10 cellular contexts compared by ENCODE assay signal in the genomic region with DNA sequence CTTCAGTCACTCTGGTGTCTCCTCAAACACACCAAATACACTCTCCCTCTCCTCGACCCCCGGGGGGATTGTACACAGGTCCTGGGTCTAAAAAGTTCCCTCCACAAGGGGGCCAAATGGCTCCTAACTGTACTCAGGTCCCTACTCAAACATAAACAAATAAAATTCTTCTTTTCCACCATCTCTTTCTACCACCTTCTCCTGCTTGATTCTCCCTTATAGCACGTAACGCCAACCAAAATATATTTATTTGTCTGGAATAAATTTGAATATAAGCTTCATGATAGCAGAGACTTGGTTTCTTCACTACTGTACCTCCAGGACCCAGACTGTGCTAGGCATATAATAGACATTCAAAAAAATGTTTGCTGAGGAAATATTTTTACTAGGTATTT. TPM values are rescaled to one million over a fixed set of nuclear protein-coding genes. Genes with fewer than 3 reads are reported as not detected.
DNase-seq lines count a peak whose midpoint lies in the region; ATAC-seq and TF ChIP-seq lines count a peak whose summit lies in the region.
"Had no signal": no experiment of that assay in that cellular context is flagged by ENCODE, and none has a peak within 500 bp of the region (broad histone marks: within the 10 kb centered on the region; RNA-seq: fewer than 3 reads in every experiment).

No MANE protein-coding gene starts in this region.

- no peak for TF ChIP-seq POLR2A in body of pancreas (IDR thresholded peaks at IDR 0.05)

- H3K9me3 Mint-ChIP-seq in activated CD8-positive, alpha-beta T cell treated with anti-CD3 and anti-CD28 coated beads, Interleukin-2, amount 10 ng/mL, durations not matched to agents 7 days and 5 days (ENCODE audit: insufficient read depth), result no peaks in the 10 kb centered on the region
- H3K9me3 Mint-ChIP-seq: activated naive CD8-positive, alpha-beta T cell treated with anti-CD3 and anti-CD28 coated beads for 36 hours had no signal

- 56 to 65% methylated on average over 4 of the region's 4 CpGs for WGBS in body of pancreas, 2 donors

- peaks cover 0 to 100% (median 0%) of the 10 kb centered on the region in 11 experiments; a peak in 8 of 22 replicates for H4K20me1 ChIP-seq in BLaER1 treated with 17β-estradiol and CSF1 and Interleukin-3, amounts not matched to agents 10 nM and 100 nM
- H4K20me1 ChIP-seq in SU-DHL-6 (ENCODE audit: low read depth, low read length), result no peaks in the 10 kb centered on the region

- H3K27ac Mint-ChIP-seq in activated CD8-positive, alpha-beta T cell treated with anti-CD3 and anti-CD28 coated beads, Interleukin-2, amount 10 ng/mL, durations not matched to agents 7 days and 5 days, result no peak overlapping the region
- H3K27ac Mint-ChIP-seq: activated naive CD8-positive, alpha-beta T cell treated with anti-CD3 and anti-CD28 coated beads for 36 hours had no signal

- ATAC-seq in GM18909 (IDR thresholded peaks at IDR 0.05; ENCODE audit: poor library complexity, unreplicated experiment) (peak; percentile 68), HG02840 (IDR thresholded peaks at IDR 0.05; ENCODE audit: low FRiP score, unreplicated experiment) (peak; percentile 56), body of pancreas (no peak)
- ATAC-seq in activated CD8-positive, alpha-beta T cell treated with anti-CD3 and anti-CD28 coated beads, Interleukin-2, amount 10 ng/mL, durations not matched to agents 7 days and 5 days, result no peak

- peak; percentile 51 for TF ChIP-seq CTCF in SU-DHL-6 (IDR thresholded peaks at IDR 0.05; ENCODE audit: insufficient read depth, low read length, poor library complexity, severe bottlenecking)
- no peak for TF ChIP-seq CTCF in body of pancreas (IDR thresholded peaks at IDR 0.05)

- H3K27ac ChIP-seq in BLaER1 treated with 17β-estradiol and CSF1 and Interleukin-3, amounts not matched to agents 10 nM and 100 nM, result peak overlapping the region in 2 of 11 experiments; percentile 10 to 50; a peak in 2 of 22 replicates
- H3K27ac ChIP-seq in SU-DHL-6 (ENCODE audit: low read depth, low read length) (peak overlapping the region; percentile 98), body of pancreas (no peak overlapping the region)

- CTCF ChIA-PET in activated CD8-positive, alpha-beta T cell treated with anti-CD3 and anti-CD28 coated beads, Interleukin-2, amount 10 ng/mL, durations not matched to agents 7 days and 5 days (lab: Charles Lee), result no interaction called here

- no peaks in the 10 kb centered on the region for H3K9me3 ChIP-seq in BLaER1 treated with 17β-estradiol and CSF1 and Interleukin-3, amounts not matched to agents 10 nM and 100 nM (replicated peaks in 1 of 11)
- no peaks in the 10 kb centered on the region for H3K9me3 ChIP-seq in SU-DHL-6 (ENCODE audit: insufficient read depth, low read length)
- H3K9me3 ChIP-seq in body of pancreas, result no peaks in the 10 kb centered on the region

- POLR2A ChIA-PET in activated CD8-positive, alpha-beta T cell treated with anti-CD3 and anti-CD28 coated beads, Interleukin-2, amount 10 ng/mL, durations not matched to agents 7 days and 5 days (lab: Charles Lee), result no interaction called here

- intact Hi-C loops in body of pancreas (cut with DNase I), result no loop called here

- H3K4me3 ChIP-seq in BLaER1 treated with 17β-estradiol and CSF1 and Interleukin-3, amounts not matched to agents 10 nM and 100 nM, result no peak overlapping the region
- H3K4me3 ChIP-seq in SU-DHL-6 (ENCODE audit: insufficient read depth, low read length, poor library complexity, severe bottlenecking) (peak overlapping the region; percentile 54), body of pancreas (no peak overlapping the region)

- peaks cover 5 to 83% (median 31%) of the 10 kb centered on the region in 10 experiments; a peak in 19 of 20 replicates for H3K4me1 ChIP-seq in BLaER1 treated with 17β-estradiol and CSF1 and Interleukin-3, amounts not matched to agents 10 nM and 100 nM
- H3K4me1 ChIP-seq in body of pancreas, result peaks cover 47% of the 10 kb centered on the region

- DNase-seq in NCI-H510A treated with DMSO at 0.1 percent for 48 hours (lab: John Stamatoyannopoulos, UW) (no peak), NCI-H524 (lab: John Stamatoyannopoulos, UW) (no peak), body of pancreas (no peak)
- DNase-seq in activated CD8-positive, alpha-beta T cell treated with anti-CD3 and anti-CD28 coated beads, Interleukin-2, amount 10 ng/mL, durations not matched to agents 7 days and 5 days, result no peak
- DNase-seq: activated CD4-positive, alpha-beta T cell treated with anti-CD3 and anti-CD28 coated beads for 4 hours; activated naive CD8-positive, alpha-beta T cell treated with anti-CD3 and anti-CD28 coated beads for 36 hours had no signal

- no peaks in the 10 kb centered on the region for H3K9me2 ChIP-seq in SU-DHL-6 (replicated peaks; ENCODE audit: insufficient read depth, low read length)

- H3K27me3 ChIP-seq in BLaER1 treated with 17β-estradiol and CSF1 and Interleukin-3, amounts not matched to agents 10 nM and 100 nM, result no peaks in the 10 kb centered on the region
- H3K27me3 ChIP-seq in SU-DHL-6 (ENCODE audit: low read length), result no peaks in the 10 kb centered on the region
- H3K27me3 ChIP-seq in body of pancreas, result no peaks in the 10 kb centered on the region

- peaks cover 56% of the 10 kb centered on the region for H3F3A ChIP-seq in SU-DHL-6 (ENCODE audit: insufficient read depth)

- H3K27me3 Mint-ChIP-seq in activated CD8-positive, alpha-beta T cell treated with anti-CD3 and anti-CD28 coated beads, Interleukin-2, amount 10 ng/mL, durations not matched to agents 7 days and 5 days (ENCODE audit: low read depth), result no peaks in the 10 kb centered on the region

- peaks cover 100% of the 10 kb centered on the region for H3K79me2 ChIP-seq in SU-DHL-6 (ENCODE audit: insufficient read depth, low read length)

- no peak overlapping the region for H3K9ac ChIP-seq in BLaER1 treated with 17β-estradiol and CSF1 and Interleukin-3, amounts not matched to agents 10 nM and 100 nM
- peak overlapping the region; percentile 62 for H3K9ac ChIP-seq in SU-DHL-6 (ENCODE audit: low read length)

- H3K4me1 Mint-ChIP-seq in activated CD8-positive, alpha-beta T cell treated with anti-CD3 and anti-CD28 coated beads, Interleukin-2, amount 10 ng/mL, durations not matched to agents 7 days and 5 days (ENCODE audit: low read depth), result no peaks in the 10 kb centered on the region
- H3K4me1 Mint-ChIP-seq: activated naive CD8-positive, alpha-beta T cell treated with anti-CD3 and anti-CD28 coated beads for 36 hours had no signal

- H3K36me3 Mint-ChIP-seq in activated CD8-positive, alpha-beta T cell treated with anti-CD3 and anti-CD28 coated beads, Interleukin-2, amount 10 ng/mL, durations not matched to agents 7 days and 5 days (ENCODE audit: low read depth), result no peaks in the 10 kb centered on the region
- H3K36me3 Mint-ChIP-seq: activated naive CD8-positive, alpha-beta T cell treated with anti-CD3 and anti-CD28 coated beads for 36 hours had no signal

- peak overlapping the region in 6 of 11 experiments; percentile 23 to 40 (median 32); a peak in 8 of 22 replicates for H3K4me2 ChIP-seq in BLaER1 treated with 17β-estradiol and CSF1 and Interleukin-3, amounts not matched to agents 10 nM and 100 nM
- peak overlapping the region; percentile 96 for H3K4me2 ChIP-seq in SU-DHL-6 (ENCODE audit: low read depth, low read length, poor library complexity, severe bottlenecking)

- H3K36me3 ChIP-seq in BLaER1 treated with 17β-estradiol and CSF1 and Interleukin-3, amounts not matched to agents 10 nM and 100 nM, result peaks cover 0 to 91% (median 0%) of the 10 kb centered on the region in 11 experiments; a peak in 9 of 22 replicates
- H3K36me3 ChIP-seq in SU-DHL-6 (ENCODE audit: low read length) (no peaks in the 10 kb centered on the region), body of pancreas (replicated peaks in 1 of 2; ENCODE audit: insufficient read depth in 1 of 2, low read depth in 2 of 2) (no peaks in the 10 kb centered on the region)

- no peak overlapping the region for H2AFZ ChIP-seq in SU-DHL-6 (ENCODE audit: low read depth, low read length, severe bottlenecking)

- no peak overlapping the region for H3K4me3 Mint-ChIP-seq in activated CD8-positive, alpha-beta T cell treated with anti-CD3 and anti-CD28 coated beads, Interleukin-2, amount 10 ng/mL, durations not matched to agents 7 days and 5 days
- H3K4me3 Mint-ChIP-seq: activated naive CD8-positive, alpha-beta T cell treated with anti-CD3 and anti-CD28 coated beads for 36 hours had no signal

RNA-seq across cellular contexts. Expression of gene ZNF608, which starts 21.4 kb away (rescaled TPM):
- 10 to 100 TPM; 30.1 to 33.6 TPM for total RNA-seq in body of pancreas
- total RNA-seq in activated CD8-positive, alpha-beta T cell treated with anti-CD3 and anti-CD28 coated beads, Interleukin-2, amount 10 ng/mL, durations not matched to agents 7 days and 5 days, result not detected

Comparison
In these comparisons a context has a peak if more than half of its experiments do, and no peak if none do; other contexts are left out.
1. ATAC-seq: peak in GM18909 (single experiment) and HG02840 (single experiment); none in body of pancreas (single experiment) and activated CD8-positive, alpha-beta T cell treated with anti-CD3 and anti-CD28 coated beads, Interleukin-2, amount 10 ng/mL, durations not matched to agents 7 days and 5 days (single experiment).
2. RNA of gene ZNF608, which starts 21.4 kb away (total RNA-seq): 30.1 to 33.6 TPM in body of pancreas; not detected in activated CD8-positive, alpha-beta T cell treated with anti-CD3 and anti-CD28 coated beads, Interleukin-2, amount 10 ng/mL, durations not matched to agents 7 days and 5 days; every median in the first group is over 10 times any median in the second.